1 cellular context compared by ENCODE assay signal in the genomic region with DNA sequence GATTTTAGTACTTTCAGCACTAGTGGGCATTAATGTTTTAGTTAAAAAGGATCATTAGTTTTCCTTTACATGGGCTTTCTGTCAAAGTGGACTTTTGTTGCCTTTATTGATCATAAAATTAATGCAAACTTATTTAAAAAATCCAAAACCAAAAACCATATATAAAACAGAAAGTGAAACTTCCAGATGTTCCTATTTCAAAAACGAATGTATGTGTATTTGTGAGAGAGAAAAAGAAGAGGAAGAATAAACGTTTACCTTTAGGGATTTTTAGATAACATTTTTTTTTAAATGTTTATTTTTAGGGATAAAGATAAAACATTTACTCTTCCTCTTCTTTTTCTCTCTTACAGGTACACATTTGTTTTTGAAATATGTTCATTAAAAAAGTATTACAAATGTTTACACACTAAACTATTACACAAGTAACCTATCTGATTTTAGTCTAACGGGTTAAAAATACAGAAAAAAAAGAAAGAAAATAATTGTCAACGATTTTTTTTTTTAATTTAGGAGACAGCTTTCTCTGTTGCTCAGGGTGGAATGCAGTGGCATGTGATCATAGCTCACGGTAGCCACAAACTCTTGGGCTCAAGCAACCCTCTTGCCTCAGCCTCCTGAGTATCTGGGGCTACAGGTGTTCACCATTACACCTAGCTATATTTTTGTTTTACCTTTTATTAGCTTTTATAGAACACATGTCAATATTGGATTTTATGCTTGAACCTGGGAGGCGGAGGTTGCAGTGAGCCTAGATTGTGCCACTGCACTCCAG.
TF ChIP-seq lines count a peak whose summit lies in the region.

No MANE protein-coding gene starts in this region.

TF ChIP-seq in HepG2, 621 proteins besides CTCF, POLR2A, EP300 and RAD21:
- TF ChIP-seq, protein P1, sequence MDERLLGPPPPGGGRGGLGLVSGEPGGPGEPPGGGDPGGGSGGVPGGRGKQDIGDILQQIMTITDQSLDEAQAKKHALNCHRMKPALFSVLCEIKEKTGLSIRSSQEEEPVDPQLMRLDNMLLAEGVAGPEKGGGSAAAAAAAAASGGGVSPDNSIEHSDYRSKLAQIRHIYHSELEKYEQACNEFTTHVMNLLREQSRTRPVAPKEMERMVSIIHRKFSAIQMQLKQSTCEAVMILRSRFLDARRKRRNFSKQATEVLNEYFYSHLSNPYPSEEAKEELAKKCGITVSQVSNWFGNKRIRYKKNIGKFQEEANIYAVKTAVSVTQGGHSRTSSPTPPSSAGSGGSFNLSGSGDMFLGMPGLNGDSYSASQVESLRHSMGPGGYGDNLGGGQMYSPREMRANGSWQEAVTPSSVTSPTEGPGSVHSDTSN (CRISPR knock-in tag; IDR thresholded peaks at IDR 0.05), result no peak
- TF ChIP-seq, protein P2, sequence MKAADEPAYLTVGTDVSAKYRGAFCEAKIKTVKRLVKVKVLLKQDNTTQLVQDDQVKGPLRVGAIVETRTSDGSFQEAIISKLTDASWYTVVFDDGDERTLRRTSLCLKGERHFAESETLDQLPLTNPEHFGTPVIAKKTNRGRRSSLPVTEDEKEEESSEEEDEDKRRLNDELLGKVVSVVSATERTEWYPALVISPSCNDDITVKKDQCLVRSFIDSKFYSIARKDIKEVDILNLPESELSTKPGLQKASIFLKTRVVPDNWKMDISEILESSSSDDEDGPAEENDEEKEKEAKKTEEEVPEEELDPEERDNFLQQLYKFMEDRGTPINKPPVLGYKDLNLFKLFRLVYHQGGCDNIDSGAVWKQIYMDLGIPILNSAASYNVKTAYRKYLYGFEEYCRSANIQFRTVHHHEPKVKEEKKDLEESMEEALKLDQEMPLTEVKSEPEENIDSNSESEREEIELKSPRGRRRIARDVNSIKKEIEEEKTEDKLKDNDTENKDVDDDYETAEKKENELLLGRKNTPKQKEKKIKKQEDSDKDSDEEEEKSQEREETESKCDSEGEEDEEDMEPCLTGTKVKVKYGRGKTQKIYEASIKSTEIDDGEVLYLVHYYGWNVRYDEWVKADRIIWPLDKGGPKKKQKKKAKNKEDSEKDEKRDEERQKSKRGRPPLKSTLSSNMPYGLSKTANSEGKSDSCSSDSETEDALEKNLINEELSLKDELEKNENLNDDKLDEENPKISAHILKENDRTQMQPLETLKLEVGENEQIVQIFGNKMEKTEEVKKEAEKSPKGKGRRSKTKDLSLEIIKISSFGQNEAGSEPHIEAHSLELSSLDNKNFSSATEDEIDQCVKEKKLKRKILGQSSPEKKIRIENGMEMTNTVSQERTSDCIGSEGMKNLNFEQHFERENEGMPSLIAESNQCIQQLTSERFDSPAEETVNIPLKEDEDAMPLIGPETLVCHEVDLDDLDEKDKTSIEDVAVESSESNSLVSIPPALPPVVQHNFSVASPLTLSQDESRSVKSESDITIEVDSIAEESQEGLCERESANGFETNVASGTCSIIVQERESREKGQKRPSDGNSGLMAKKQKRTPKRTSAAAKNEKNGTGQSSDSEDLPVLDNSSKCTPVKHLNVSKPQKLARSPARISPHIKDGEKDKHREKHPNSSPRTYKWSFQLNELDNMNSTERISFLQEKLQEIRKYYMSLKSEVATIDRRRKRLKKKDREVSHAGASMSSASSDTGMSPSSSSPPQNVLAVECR (CRISPR knock-in tag; IDR thresholded peaks at IDR 0.05; ENCODE audit: borderline replicate concordance), result no peak
- TF ChIP-seq, protein P3, sequence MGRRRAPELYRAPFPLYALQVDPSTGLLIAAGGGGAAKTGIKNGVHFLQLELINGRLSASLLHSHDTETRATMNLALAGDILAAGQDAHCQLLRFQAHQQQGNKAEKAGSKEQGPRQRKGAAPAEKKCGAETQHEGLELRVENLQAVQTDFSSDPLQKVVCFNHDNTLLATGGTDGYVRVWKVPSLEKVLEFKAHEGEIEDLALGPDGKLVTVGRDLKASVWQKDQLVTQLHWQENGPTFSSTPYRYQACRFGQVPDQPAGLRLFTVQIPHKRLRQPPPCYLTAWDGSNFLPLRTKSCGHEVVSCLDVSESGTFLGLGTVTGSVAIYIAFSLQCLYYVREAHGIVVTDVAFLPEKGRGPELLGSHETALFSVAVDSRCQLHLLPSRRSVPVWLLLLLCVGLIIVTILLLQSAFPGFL (CRISPR knock-in tag; IDR thresholded peaks at IDR 0.05), result no peak
- TF ChIP-seq, protein P4, sequence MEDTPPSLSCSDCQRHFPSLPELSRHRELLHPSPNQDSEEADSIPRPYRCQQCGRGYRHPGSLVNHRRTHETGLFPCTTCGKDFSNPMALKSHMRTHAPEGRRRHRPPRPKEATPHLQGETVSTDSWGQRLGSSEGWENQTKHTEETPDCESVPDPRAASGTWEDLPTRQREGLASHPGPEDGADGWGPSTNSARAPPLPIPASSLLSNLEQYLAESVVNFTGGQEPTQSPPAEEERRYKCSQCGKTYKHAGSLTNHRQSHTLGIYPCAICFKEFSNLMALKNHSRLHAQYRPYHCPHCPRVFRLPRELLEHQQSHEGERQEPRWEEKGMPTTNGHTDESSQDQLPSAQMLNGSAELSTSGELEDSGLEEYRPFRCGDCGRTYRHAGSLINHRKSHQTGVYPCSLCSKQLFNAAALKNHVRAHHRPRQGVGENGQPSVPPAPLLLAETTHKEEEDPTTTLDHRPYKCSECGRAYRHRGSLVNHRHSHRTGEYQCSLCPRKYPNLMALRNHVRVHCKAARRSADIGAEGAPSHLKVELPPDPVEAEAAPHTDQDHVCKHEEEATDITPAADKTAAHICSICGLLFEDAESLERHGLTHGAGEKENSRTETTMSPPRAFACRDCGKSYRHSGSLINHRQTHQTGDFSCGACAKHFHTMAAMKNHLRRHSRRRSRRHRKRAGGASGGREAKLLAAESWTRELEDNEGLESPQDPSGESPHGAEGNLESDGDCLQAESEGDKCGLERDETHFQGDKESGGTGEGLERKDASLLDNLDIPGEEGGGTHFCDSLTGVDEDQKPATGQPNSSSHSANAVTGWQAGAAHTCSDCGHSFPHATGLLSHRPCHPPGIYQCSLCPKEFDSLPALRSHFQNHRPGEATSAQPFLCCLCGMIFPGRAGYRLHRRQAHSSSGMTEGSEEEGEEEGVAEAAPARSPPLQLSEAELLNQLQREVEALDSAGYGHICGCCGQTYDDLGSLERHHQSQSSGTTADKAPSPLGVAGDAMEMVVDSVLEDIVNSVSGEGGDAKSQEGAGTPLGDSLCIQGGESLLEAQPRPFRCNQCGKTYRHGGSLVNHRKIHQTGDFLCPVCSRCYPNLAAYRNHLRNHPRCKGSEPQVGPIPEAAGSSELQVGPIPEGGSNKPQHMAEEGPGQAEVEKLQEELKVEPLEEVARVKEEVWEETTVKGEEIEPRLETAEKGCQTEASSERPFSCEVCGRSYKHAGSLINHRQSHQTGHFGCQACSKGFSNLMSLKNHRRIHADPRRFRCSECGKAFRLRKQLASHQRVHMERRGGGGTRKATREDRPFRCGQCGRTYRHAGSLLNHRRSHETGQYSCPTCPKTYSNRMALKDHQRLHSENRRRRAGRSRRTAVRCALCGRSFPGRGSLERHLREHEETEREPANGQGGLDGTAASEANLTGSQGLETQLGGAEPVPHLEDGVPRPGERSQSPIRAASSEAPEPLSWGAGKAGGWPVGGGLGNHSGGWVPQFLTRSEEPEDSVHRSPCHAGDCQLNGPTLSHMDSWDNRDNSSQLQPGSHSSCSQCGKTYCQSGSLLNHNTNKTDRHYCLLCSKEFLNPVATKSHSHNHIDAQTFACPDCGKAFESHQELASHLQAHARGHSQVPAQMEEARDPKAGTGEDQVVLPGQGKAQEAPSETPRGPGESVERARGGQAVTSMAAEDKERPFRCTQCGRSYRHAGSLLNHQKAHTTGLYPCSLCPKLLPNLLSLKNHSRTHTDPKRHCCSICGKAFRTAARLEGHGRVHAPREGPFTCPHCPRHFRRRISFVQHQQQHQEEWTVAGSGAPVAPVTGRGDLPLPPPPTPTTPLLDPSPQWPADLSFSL (CRISPR knock-in tag; IDR thresholded peaks at IDR 0.05), result no peak
- TF ChIP-seq, protein P5, sequence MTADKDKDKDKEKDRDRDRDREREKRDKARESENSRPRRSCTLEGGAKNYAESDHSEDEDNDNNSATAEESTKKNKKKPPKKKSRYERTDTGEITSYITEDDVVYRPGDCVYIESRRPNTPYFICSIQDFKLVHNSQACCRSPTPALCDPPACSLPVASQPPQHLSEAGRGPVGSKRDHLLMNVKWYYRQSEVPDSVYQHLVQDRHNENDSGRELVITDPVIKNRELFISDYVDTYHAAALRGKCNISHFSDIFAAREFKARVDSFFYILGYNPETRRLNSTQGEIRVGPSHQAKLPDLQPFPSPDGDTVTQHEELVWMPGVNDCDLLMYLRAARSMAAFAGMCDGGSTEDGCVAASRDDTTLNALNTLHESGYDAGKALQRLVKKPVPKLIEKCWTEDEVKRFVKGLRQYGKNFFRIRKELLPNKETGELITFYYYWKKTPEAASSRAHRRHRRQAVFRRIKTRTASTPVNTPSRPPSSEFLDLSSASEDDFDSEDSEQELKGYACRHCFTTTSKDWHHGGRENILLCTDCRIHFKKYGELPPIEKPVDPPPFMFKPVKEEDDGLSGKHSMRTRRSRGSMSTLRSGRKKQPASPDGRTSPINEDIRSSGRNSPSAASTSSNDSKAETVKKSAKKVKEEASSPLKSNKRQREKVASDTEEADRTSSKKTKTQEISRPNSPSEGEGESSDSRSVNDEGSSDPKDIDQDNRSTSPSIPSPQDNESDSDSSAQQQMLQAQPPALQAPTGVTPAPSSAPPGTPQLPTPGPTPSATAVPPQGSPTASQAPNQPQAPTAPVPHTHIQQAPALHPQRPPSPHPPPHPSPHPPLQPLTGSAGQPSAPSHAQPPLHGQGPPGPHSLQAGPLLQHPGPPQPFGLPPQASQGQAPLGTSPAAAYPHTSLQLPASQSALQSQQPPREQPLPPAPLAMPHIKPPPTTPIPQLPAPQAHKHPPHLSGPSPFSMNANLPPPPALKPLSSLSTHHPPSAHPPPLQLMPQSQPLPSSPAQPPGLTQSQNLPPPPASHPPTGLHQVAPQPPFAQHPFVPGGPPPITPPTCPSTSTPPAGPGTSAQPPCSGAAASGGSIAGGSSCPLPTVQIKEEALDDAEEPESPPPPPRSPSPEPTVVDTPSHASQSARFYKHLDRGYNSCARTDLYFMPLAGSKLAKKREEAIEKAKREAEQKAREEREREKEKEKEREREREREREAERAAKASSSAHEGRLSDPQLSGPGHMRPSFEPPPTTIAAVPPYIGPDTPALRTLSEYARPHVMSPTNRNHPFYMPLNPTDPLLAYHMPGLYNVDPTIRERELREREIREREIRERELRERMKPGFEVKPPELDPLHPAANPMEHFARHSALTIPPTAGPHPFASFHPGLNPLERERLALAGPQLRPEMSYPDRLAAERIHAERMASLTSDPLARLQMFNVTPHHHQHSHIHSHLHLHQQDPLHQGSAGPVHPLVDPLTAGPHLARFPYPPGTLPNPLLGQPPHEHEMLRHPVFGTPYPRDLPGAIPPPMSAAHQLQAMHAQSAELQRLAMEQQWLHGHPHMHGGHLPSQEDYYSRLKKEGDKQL (CRISPR knock-in tag; IDR thresholded peaks at IDR 0.05; ENCODE audit: low read depth), result no peak
- TF ChIP-seq PRDM10 (CRISPR knock-in tag; IDR thresholded peaks at IDR 0.05; ENCODE audit: low read depth), result no peak
- TF ChIP-seq ZNF878 (CRISPR knock-in tag; IDR thresholded peaks at IDR 0.05), result no peak
- TF ChIP-seq, protein P6, sequence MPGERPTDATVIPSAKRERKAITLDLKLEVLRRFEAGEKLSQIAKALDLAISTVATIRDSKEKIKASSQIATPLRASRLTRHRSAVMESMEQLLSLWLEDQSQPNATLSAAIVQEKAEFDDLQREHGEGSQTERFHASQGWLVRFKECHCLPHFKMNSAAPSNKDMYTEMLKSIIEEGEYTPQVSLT (CRISPR knock-in tag; IDR thresholded peaks at IDR 0.05; ENCODE audit: borderline replicate concordance, low read depth), result no peak
- TF ChIP-seq HNF4A (CRISPR knock-in tag; IDR thresholded peaks at IDR 0.05), result no peak
- TF ChIP-seq ZNF331 (CRISPR knock-in tag; IDR thresholded peaks at IDR 0.05), result no peak
- TF ChIP-seq POLR2G (IDR thresholded peaks at IDR 0.05; ENCODE audit: low read depth, low read length), result no peak
- TF ChIP-seq HMG20A (CRISPR knock-in tag; IDR thresholded peaks at IDR 0.05; ENCODE audit: borderline replicate concordance), result no peak
